22 cellular contexts compared by ENCODE assay signal in genomic region chr3:33046521-33046920, GRCh38. TPM values are rescaled to one million over a fixed set of nuclear protein-coding genes. Genes with fewer than 3 reads are reported as not detected.
DNase-seq lines count a peak whose midpoint lies in the region; ATAC-seq lines count a peak whose summit lies in the region.
"Had no signal": no experiment of that assay in that cellular context is flagged by ENCODE, and none has a peak within 500 bp of the region (broad histone marks: within the 10 kb centered on the region; RNA-seq: fewer than 3 reads in every experiment).

No MANE protein-coding gene starts in this region.

- no peaks in the 10 kb centered on the region for H3K36me3 ChIP-seq in CD4-positive, CD25-positive, alpha-beta regulatory T cell (ENCODE audit: control insufficient read depth, insufficient read depth, low read length)

- peak overlapping the region; percentile 74 for H3K4me3 ChIP-seq in CD4-positive, CD25-positive, alpha-beta regulatory T cell (ENCODE audit: low read depth, low read length)
- H3K4me3 ChIP-seq: GM12878, heart left ventricle, K562, thoracic aorta had no signal

- H3K9me3 Mint-ChIP-seq in activated CD4-positive, alpha-beta T cell treated with anti-CD3 and anti-CD28 coated beads for 36 hours (ENCODE audit: low read depth), result no peaks in the 10 kb centered on the region
- peaks cover 0 to 1% (median 0%) of the 10 kb centered on the region in 7 donors for H3K9me3 Mint-ChIP-seq in CD4-positive, CD25-positive, alpha-beta regulatory T cell
- H3K9me3 Mint-ChIP-seq in activated CD4-positive, alpha-beta memory T cell treated with anti-CD3 and anti-CD28 coated beads for 36 hours, result no peaks in the 10 kb centered on the region
- no peaks in the 10 kb centered on the region for H3K9me3 Mint-ChIP-seq in effector memory CD8-positive, alpha-beta T cell

- CTCF ChIA-PET in activated CD4-positive, alpha-beta T cell treated with anti-CD3 and anti-CD28 coated beads for 36 hours (lab: Charles Lee), result interaction anchor here (0.7 to 7.5 kb wide), 17 partner anchors 9 to 741 kb away, joined by 3 to 71 read pairs (median 4); no protein-coding TSS in a partner anchor
- CTCF ChIA-PET in activated CD4-positive, alpha-beta memory T cell treated with anti-CD3 and anti-CD28 coated beads for 36 hours (lab: Charles Lee), result interaction anchor here (0.9 to 6.6 kb wide), 13 partner anchors 13 to 97 kb away, joined by 3 to 38 read pairs (median 6); no protein-coding TSS in a partner anchor

- H3K9me3 ChIP-seq in CD4-positive, CD25-positive, alpha-beta regulatory T cell (ENCODE audit: control insufficient read depth in 2 of 2, low read length in 2 of 2), result no peaks in the 10 kb centered on the region
- H3K9me3 ChIP-seq: heart left ventricle, thoracic aorta had no signal

- peak; percentile 75 for ATAC-seq in activated CD4-positive, alpha-beta T cell treated with anti-CD3 and anti-CD28 coated beads for 36 hours
- no peak for ATAC-seq in CD4-positive, CD25-positive, alpha-beta regulatory T cell (ENCODE audit: low read depth in 2 of 2)
- no peak for ATAC-seq in effector memory CD8-positive, alpha-beta T cell (replicated peaks)
- ATAC-seq in HG03571 (IDR thresholded peaks at IDR 0.05; ENCODE audit: unreplicated experiment), result no peak
- ATAC-seq: GM12878, heart left ventricle, K562, left ventricle myocardium superior, right cardiac atrium had no signal

- peak; percentile 68 for DNase-seq in activated CD4-positive, alpha-beta T cell treated with anti-CD3 and anti-CD28 coated beads for 36 hours
- no peak for DNase-seq in activated CD4-positive, alpha-beta T cell treated with anti-CD3 and anti-CD28 coated beads, Interleukin-2, amount 50 U/mL, for 1 hour
- DNase-seq in CD4-positive, CD25-positive, alpha-beta regulatory T cell, result peak in 1 of 3 donors; percentile 57
- DNase-seq in activated CD4-positive, alpha-beta memory T cell treated with anti-CD3 and anti-CD28 coated beads for 36 hours, result peak; percentile 83
- DNase-seq in effector memory CD8-positive, alpha-beta T cell, result no peak
- DNase-seq in NCI-H510A treated with DMSO at 0.1 percent for 48 hours (lab: John Stamatoyannopoulos, UW) (no peak), NCI-H526 treated with DMSO at 0.1 percent for 48 hours (lab: John Stamatoyannopoulos, UW) (no peak)
- DNase-seq: aorta, cerebellar nuclear complex, DMS153, GF-D8, HCEC 1CT, heart left ventricle, left ventricle myocardium superior, NCI-H187 treated with DMSO at 0.1 percent for 48 hours, NCI-H446, right cardiac atrium, WERI-Rb-1 had no signal

- H3K4me1 ChIP-seq in CD4-positive, CD25-positive, alpha-beta regulatory T cell (ENCODE audit: control insufficient read depth, insufficient read depth, low read length, poor library complexity, severe bottlenecking), result peaks cover 89% of the 10 kb centered on the region

- H3K27ac Mint-ChIP-seq in activated CD4-positive, alpha-beta T cell treated with anti-CD3 and anti-CD28 coated beads for 36 hours, result peak overlapping the region; percentile 94
- peak overlapping the region; percentile 90 to 99 (median 92) for H3K27ac Mint-ChIP-seq in CD4-positive, CD25-positive, alpha-beta regulatory T cell
- H3K27ac Mint-ChIP-seq in activated CD4-positive, alpha-beta memory T cell treated with anti-CD3 and anti-CD28 coated beads for 36 hours, result peak overlapping the region; percentile 96
- peak overlapping the region in 1 of 2 donors; percentile 54 for H3K27ac Mint-ChIP-seq in effector memory CD8-positive, alpha-beta T cell

- H3K4me1 Mint-ChIP-seq in activated CD4-positive, alpha-beta T cell treated with anti-CD3 and anti-CD28 coated beads for 36 hours, result peaks cover 74% of the 10 kb centered on the region
- peaks cover 38 to 87% (median 65%) of the 10 kb centered on the region in 4 donors for H3K4me1 Mint-ChIP-seq in CD4-positive, CD25-positive, alpha-beta regulatory T cell
- H3K4me1 Mint-ChIP-seq in activated CD4-positive, alpha-beta memory T cell treated with anti-CD3 and anti-CD28 coated beads for 36 hours (ENCODE audit: low read depth), result peaks cover 79% of the 10 kb centered on the region
- H3K4me1 Mint-ChIP-seq in effector memory CD8-positive, alpha-beta T cell (ENCODE audit: low read depth in 2 of 2), result peaks cover 57 to 64% of the 10 kb centered on the region in 2 donors

- intact Hi-C loops in activated CD4-positive, alpha-beta T cell treated with anti-CD3 and anti-CD28 coated beads for 36 hours (cut with DNase I, micrococcal nuclease), result loop anchor here (1.0 kb wide), 2 partner anchors 15 to 16 kb away; no protein-coding TSS in a partner anchor
- intact Hi-C loops in activated CD4-positive, alpha-beta memory T cell treated with anti-CD3 and anti-CD28 coated beads for 36 hours (cut with micrococcal nuclease), result loop anchor here (1.0 to 2.0 kb wide), 5 partner anchors 9 to 95 kb away; partner anchors contain the start of gene CCR4

- H3K27me3 ChIP-seq in CD4-positive, CD25-positive, alpha-beta regulatory T cell (ENCODE audit: control insufficient read depth, insufficient read depth, low read length), result no peaks in the 10 kb centered on the region
- H3K27me3 ChIP-seq: heart left ventricle had no signal

- peak overlapping the region; percentile 79 for H3K27ac ChIP-seq in CD4-positive, CD25-positive, alpha-beta regulatory T cell (ENCODE audit: insufficient read depth, low read length, poor library complexity, severe bottlenecking)
- H3K27ac ChIP-seq: thoracic aorta, WERI-Rb-1 had no signal

- POLR2A ChIA-PET in activated CD4-positive, alpha-beta T cell treated with anti-CD3 and anti-CD28 coated beads for 36 hours (lab: Charles Lee), result interaction anchor here (0.7 to 1.2 kb wide), 8 partner anchors 15 to 86 kb away, joined by 3 to 7 read pairs (median 4); no protein-coding TSS in a partner anchor
- POLR2A ChIA-PET in activated CD4-positive, alpha-beta memory T cell treated with anti-CD3 and anti-CD28 coated beads for 36 hours (lab: Charles Lee), result interaction anchor here (0.8 to 5.3 kb wide), 15 partner anchors 15 to 94 kb away, joined by 3 to 68 read pairs (median 5); no protein-coding TSS in a partner anchor

- no peak overlapping the region for H3K4me3 Mint-ChIP-seq in activated CD4-positive, alpha-beta T cell treated with anti-CD3 and anti-CD28 coated beads for 36 hours
- peak overlapping the region; percentile 34 to 90 (median 80) for H3K4me3 Mint-ChIP-seq in CD4-positive, CD25-positive, alpha-beta regulatory T cell
- peak overlapping the region; percentile 13 for H3K4me3 Mint-ChIP-seq in activated CD4-positive, alpha-beta memory T cell treated with anti-CD3 and anti-CD28 coated beads for 36 hours
- H3K4me3 Mint-ChIP-seq in effector memory CD8-positive, alpha-beta T cell, result peak overlapping the region; percentile 52 to 79

- H3K36me3 Mint-ChIP-seq in activated CD4-positive, alpha-beta T cell treated with anti-CD3 and anti-CD28 coated beads for 36 hours (ENCODE audit: low read depth), result peaks cover 33% of the 10 kb centered on the region
- H3K36me3 Mint-ChIP-seq in CD4-positive, CD25-positive, alpha-beta regulatory T cell, result peaks cover 15% of the 10 kb centered on the region
- H3K36me3 Mint-ChIP-seq in activated CD4-positive, alpha-beta memory T cell treated with anti-CD3 and anti-CD28 coated beads for 36 hours, result peaks cover 44% of the 10 kb centered on the region
- H3K36me3 Mint-ChIP-seq in effector memory CD8-positive, alpha-beta T cell (ENCODE audit: insufficient read depth), result peaks cover 4% of the 10 kb centered on the region

- no peaks in the 10 kb centered on the region for H3K27me3 Mint-ChIP-seq in activated CD4-positive, alpha-beta T cell treated with anti-CD3 and anti-CD28 coated beads for 36 hours
- H3K27me3 Mint-ChIP-seq in CD4-positive, CD25-positive, alpha-beta regulatory T cell, result no peaks in the 10 kb centered on the region
- no peaks in the 10 kb centered on the region for H3K27me3 Mint-ChIP-seq in activated CD4-positive, alpha-beta memory T cell treated with anti-CD3 and anti-CD28 coated beads for 36 hours
- H3K27me3 Mint-ChIP-seq in effector memory CD8-positive, alpha-beta T cell, result no peaks in the 10 kb centered on the region

RNA-seq across cellular contexts. Expression of gene GLB1, which starts 50.4 kb away (rescaled TPM):
- total RNA-seq in activated CD4-positive, alpha-beta T cell treated with anti-CD3 and anti-CD28 coated beads for 36 hours, result 10 to 100 TPM; 44.2 to 48.9 TPM
- total RNA-seq in CD4-positive, CD25-positive, alpha-beta regulatory T cell, result 42.2 TPM
- 10 to 100 TPM; 52.7 to 73.2 (median 63.8) TPM for polyA plus RNA-seq in CD4-positive, CD25-positive, alpha-beta regulatory T cell
- total RNA-seq in activated CD4-positive, alpha-beta memory T cell treated with anti-CD3 and anti-CD28 coated beads for 36 hours, result 10 to 100 TPM; 47.2 to 52.0 TPM

RNA-seq across cellular contexts. Expression of gene TMPPE, which starts 50.4 kb away (rescaled TPM):
- 1 to 10 TPM; 6.6 to 6.7 TPM for total RNA-seq in activated CD4-positive, alpha-beta T cell treated with anti-CD3 and anti-CD28 coated beads for 36 hours
- total RNA-seq in CD4-positive, CD25-positive, alpha-beta regulatory T cell, result 11.3 TPM
- 1 to 10 TPM in 3 of 4 donors, under 1 TPM in 1; 0.99 to 2.0 (median 1.9) TPM for polyA plus RNA-seq in CD4-positive, CD25-positive, alpha-beta regulatory T cell
- total RNA-seq in activated CD4-positive, alpha-beta memory T cell treated with anti-CD3 and anti-CD28 coated beads for 36 hours, result 1 to 10 TPM; 6.0 to 6.2 TPM

Comparison
In these comparisons a context has a peak if more than half of its experiments do, and no peak if none do; other contexts are left out.
1. DNase-seq: peak in activated CD4-positive, alpha-beta T cell treated with anti-CD3 and anti-CD28 coated beads for 36 hours (single experiment) and activated CD4-positive, alpha-beta memory T cell treated with anti-CD3 and anti-CD28 coated beads for 36 hours (single experiment); none in activated CD4-positive, alpha-beta T cell treated with anti-CD3 and anti-CD28 coated beads, Interleukin-2, amount 50 U/mL, for 1 hour (single experiment), effector memory CD8-positive, alpha-beta T cell (0 of 3), NCI-H510A treated with DMSO at 0.1 percent for 48 hours (single experiment) and NCI-H526 treated with DMSO at 0.1 percent for 48 hours (single experiment).